ENCODE assay signal across 8 cellular contexts in genomic region chr16:89711601-89712475, GRCh38. TPM values are rescaled to one million over a fixed set of nuclear protein-coding genes. Genes with fewer than 3 reads are reported as not detected.
A peak's percentile ranks its signal among the peaks of the same experiment; 100 is the strongest.
DNase-seq lines count a peak whose midpoint lies in the region; ATAC-seq and TF ChIP-seq lines count a peak whose summit lies in the region.

No MANE protein-coding gene starts in this region.

- peak; percentile 40 for DNase-seq in COR-L47 (lab: John Stamatoyannopoulos, UW)
- peak; percentile 73 for DNase-seq in HCT116 (ENCODE audit: low read depth, low spot score)
- DNase-seq in RWPE2 (ENCODE audit: low spot score), result peak; percentile 87
- DNase-seq in activated gamma-delta T cell (lab: John Stamatoyannopoulos, UW), result peak; percentile 59
- DNase-seq in left ventricle myocardium inferior, result no peak
- DNase-seq in stimulated activated CD4-positive, alpha-beta T cell treated with anti-CD3 and anti-CD28 coated beads, Interleukin-12 subunit alpha, Interleukin-12 subunit beta, amount 100 ng/mL, for 48 hours (ENCODE audit: low read depth in 2 of 3, low spot score in 1 of 3), result peak; percentile 58 to 80 (median 73)
- no peak for DNase-seq in NCI-H187 (lab: John Stamatoyannopoulos, UW)
- no peak for DNase-seq in dorsolateral prefrontal cortex

- TF ChIP-seq CTCF in HCT116 (IDR thresholded peaks at IDR 0.05 in 2 of 3, conservative IDR thresholded peaks at IDR 0.05 in 1 of 3; ENCODE audit: borderline replicate concordance in 1 of 3, insufficient read depth in 1 of 3, low read depth in 2 of 3, low read length in 2 of 3), result no peak
- TF ChIP-seq CTCF in RWPE2 (IDR thresholded peaks at IDR 0.05; ENCODE audit: poor library complexity, severe bottlenecking), result no peak
- no peak for TF ChIP-seq CTCF in left ventricle myocardium inferior (IDR thresholded peaks at IDR 0.05; ENCODE audit: borderline replicate concordance)
- TF ChIP-seq CTCF in dorsolateral prefrontal cortex (IDR thresholded peaks at IDR 0.05 in 54 of 56, conservative IDR thresholded peaks at IDR 0.05 in 2 of 56; ENCODE audit: low read depth in 1 of 56, partially characterized antibody in 56 of 56), result no peak

- H3K36me3 ChIP-seq in HCT116 (ENCODE audit: control insufficient read depth in 1 of 2, insufficient read depth in 2 of 2, low read length in 2 of 2), result peaks cover 9 to 20% of the 10 kb centered on the region in 2 experiments
- peaks cover 29% of the 10 kb centered on the region for H3K36me3 ChIP-seq in RWPE2 (ENCODE audit: low read depth)
- no peaks in the 10 kb centered on the region for H3K36me3 ChIP-seq in left ventricle myocardium inferior

- RAD21 ChIA-PET in HCT116 (lab: Charles Lee; ENCODE audit: low non-redundant PET in 1 of 2, low total read pairs in 2 of 2, uncharacterized antibody in 2 of 2, unreplicated experiment in 2 of 2), result no interaction called here

- peak; percentile 92 for TF ChIP-seq POLR2A in HCT116 (IDR thresholded peaks at IDR 0.05; ENCODE audit: borderline replicate concordance, extremely low read depth, insufficient read depth, insufficient read length)

- peak overlapping the region; percentile 83 for H3K27ac ChIP-seq in HCT116 (ENCODE audit: low read depth, low read length)
- peak overlapping the region; percentile 24 for H3K27ac ChIP-seq in RWPE2 (ENCODE audit: poor library complexity, severe bottlenecking)
- H3K27ac ChIP-seq in left ventricle myocardium inferior (replicated peaks), result no peak overlapping the region
- H3K27ac ChIP-seq in dorsolateral prefrontal cortex, result peak overlapping the region in 3 of 59 donors; percentile 23 to 44 (median 28)

- peaks cover 42% of the 10 kb centered on the region for H3K79me2 ChIP-seq in HCT116 (ENCODE audit: insufficient read depth, low read length)

- peaks cover 0 to 35% of the 10 kb centered on the region in 2 experiments; a peak in 2 of 4 replicates for H3K4me1 ChIP-seq in HCT116 (ENCODE audit: control insufficient read depth in 1 of 2, insufficient read depth in 2 of 2, low read length in 2 of 2)
- no peaks in the 10 kb centered on the region for H3K4me1 ChIP-seq in RWPE2 (ENCODE audit: insufficient read depth, poor library complexity, severe bottlenecking)
- peaks cover 16% of the 10 kb centered on the region for H3K4me1 ChIP-seq in left ventricle myocardium inferior

- POLR2A ChIA-PET in HCT116 (lab: Charles Lee), result interaction anchor here (1.0 to 3.2 kb wide), 3 partner anchors 8 to 12 kb away, joined by 4 to 12 read pairs (median 4); partner anchors contain the start of gene VPS9D1

- H2AFZ ChIP-seq in HCT116 (ENCODE audit: low read depth, low read length, poor library complexity, severe bottlenecking), result no peak overlapping the region

- H3K9me2 ChIP-seq in HCT116 (ENCODE audit: insufficient read depth), result no peaks in the 10 kb centered on the region

- H3K27me3 ChIP-seq in HCT116 (ENCODE audit: insufficient read depth, low read length) (no peaks in the 10 kb centered on the region), RWPE2 (ENCODE audit: insufficient read depth, poor library complexity, severe bottlenecking) (no peaks in the 10 kb centered on the region), left ventricle myocardium inferior (ENCODE audit: low read depth) (peaks cover 17% of the 10 kb centered on the region), dorsolateral prefrontal cortex (no peaks in the 10 kb centered on the region)

- peak; percentile 86 for ATAC-seq in HCT116
- peak; percentile 65 for ATAC-seq in RWPE2 (ENCODE audit: low read depth)

- H3K4me3 ChIP-seq in HCT116 (replicated peaks in 1 of 2; ENCODE audit: low read depth in 1 of 2, low read length in 2 of 2) (peak overlapping the region; percentile 84 to 99), RWPE2 (ENCODE audit: severe bottlenecking) (peak overlapping the region; percentile 53), left ventricle myocardium inferior (peak overlapping the region; percentile 29), dorsolateral prefrontal cortex (peak overlapping the region in 5 of 59 donors; percentile 10 to 37 (median 20))

- intact Hi-C loops in HCT116 (cut with micrococcal nuclease) (no loop called here), left ventricle myocardium inferior (cut with micrococcal nuclease) (no loop called here), dorsolateral prefrontal cortex (cut with DNase I) (no loop called here)

- peak overlapping the region; percentile 100 for H3K9ac ChIP-seq in HCT116 (ENCODE audit: low read length)

- TSS peak; percentile 75 for BruUV-seq in HCT116 (replicated peaks; lab: Mats Ljungman, UMichigan)

- H3K9me3 ChIP-seq in HCT116 (ENCODE audit: control insufficient read depth in 1 of 2, insufficient read depth in 1 of 2, low read depth in 1 of 2, low read length in 2 of 2) (no peaks in the 10 kb centered on the region), RWPE2 (ENCODE audit: severe bottlenecking) (no peaks in the 10 kb centered on the region), left ventricle myocardium inferior (replicated peaks) (no peaks in the 10 kb centered on the region)

- TF ChIP-seq RAD21 in HCT116 (IDR thresholded peaks at IDR 0.05; ENCODE audit: low read depth), result no peak

- H3K4me2 ChIP-seq in HCT116 (ENCODE audit: low read length), result peak overlapping the region; percentile 97

- H4K20me1 ChIP-seq in HCT116 (ENCODE audit: insufficient read depth), result no peaks in the 10 kb centered on the region

- CTCF ChIA-PET in HCT116 (lab: Charles Lee), result interaction anchor here (2.3 kb wide), 1 partner anchor 11 kb away, joined by 6 read pairs; no protein-coding TSS in a partner anchor

TF ChIP-seq in HCT116, 20 proteins besides CTCF, POLR2A, EP300 and RAD21 (continues in another document):
- TF ChIP-seq, protein P1, sequence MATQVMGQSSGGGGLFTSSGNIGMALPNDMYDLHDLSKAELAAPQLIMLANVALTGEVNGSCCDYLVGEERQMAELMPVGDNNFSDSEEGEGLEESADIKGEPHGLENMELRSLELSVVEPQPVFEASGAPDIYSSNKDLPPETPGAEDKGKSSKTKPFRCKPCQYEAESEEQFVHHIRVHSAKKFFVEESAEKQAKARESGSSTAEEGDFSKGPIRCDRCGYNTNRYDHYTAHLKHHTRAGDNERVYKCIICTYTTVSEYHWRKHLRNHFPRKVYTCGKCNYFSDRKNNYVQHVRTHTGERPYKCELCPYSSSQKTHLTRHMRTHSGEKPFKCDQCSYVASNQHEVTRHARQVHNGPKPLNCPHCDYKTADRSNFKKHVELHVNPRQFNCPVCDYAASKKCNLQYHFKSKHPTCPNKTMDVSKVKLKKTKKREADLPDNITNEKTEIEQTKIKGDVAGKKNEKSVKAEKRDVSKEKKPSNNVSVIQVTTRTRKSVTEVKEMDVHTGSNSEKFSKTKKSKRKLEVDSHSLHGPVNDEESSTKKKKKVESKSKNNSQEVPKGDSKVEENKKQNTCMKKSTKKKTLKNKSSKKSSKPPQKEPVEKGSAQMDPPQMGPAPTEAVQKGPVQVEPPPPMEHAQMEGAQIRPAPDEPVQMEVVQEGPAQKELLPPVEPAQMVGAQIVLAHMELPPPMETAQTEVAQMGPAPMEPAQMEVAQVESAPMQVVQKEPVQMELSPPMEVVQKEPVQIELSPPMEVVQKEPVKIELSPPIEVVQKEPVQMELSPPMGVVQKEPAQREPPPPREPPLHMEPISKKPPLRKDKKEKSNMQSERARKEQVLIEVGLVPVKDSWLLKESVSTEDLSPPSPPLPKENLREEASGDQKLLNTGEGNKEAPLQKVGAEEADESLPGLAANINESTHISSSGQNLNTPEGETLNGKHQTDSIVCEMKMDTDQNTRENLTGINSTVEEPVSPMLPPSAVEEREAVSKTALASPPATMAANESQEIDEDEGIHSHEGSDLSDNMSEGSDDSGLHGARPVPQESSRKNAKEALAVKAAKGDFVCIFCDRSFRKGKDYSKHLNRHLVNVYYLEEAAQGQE (IDR thresholded peaks at IDR 0.05; ENCODE audit: low read depth), result no peak
- TF ChIP-seq JUND (IDR thresholded peaks at IDR 0.05), result no peak
- TF ChIP-seq ZFX (IDR thresholded peaks at IDR 0.05), result peak; percentile 95; the same call in 1 of the 2 replicates
- TF ChIP-seq, protein P2, sequence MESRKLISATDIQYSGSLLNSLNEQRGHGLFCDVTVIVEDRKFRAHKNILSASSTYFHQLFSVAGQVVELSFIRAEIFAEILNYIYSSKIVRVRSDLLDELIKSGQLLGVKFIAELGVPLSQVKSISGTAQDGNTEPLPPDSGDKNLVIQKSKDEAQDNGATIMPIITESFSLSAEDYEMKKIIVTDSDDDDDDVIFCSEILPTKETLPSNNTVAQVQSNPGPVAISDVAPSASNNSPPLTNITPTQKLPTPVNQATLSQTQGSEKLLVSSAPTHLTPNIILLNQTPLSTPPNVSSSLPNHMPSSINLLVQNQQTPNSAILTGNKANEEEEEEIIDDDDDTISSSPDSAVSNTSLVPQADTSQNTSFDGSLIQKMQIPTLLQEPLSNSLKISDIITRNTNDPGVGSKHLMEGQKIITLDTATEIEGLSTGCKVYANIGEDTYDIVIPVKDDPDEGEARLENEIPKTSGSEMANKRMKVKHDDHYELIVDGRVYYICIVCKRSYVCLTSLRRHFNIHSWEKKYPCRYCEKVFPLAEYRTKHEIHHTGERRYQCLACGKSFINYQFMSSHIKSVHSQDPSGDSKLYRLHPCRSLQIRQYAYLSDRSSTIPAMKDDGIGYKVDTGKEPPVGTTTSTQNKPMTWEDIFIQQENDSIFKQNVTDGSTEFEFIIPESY (IDR thresholded peaks at IDR 0.05; ENCODE audit: extremely low read depth, insufficient replicate concordance, low read length), result no peak
- no peak for TF ChIP-seq ZNF274 (IDR thresholded peaks at IDR 0.05; ENCODE audit: low read depth, low read length)
- TF ChIP-seq SRF (IDR thresholded peaks at IDR 0.05; ENCODE audit: low read depth), result no peak
- TF ChIP-seq YY1 (IDR thresholded peaks at IDR 0.05; ENCODE audit: extremely low read depth, insufficient replicate concordance, low read depth, low read length), result peak; percentile 74
- TF ChIP-seq SP1 (IDR thresholded peaks at IDR 0.05; ENCODE audit: low read depth), result no peak

RNA-seq across cellular contexts. Expression of gene VPS9D1, which starts 8.9 kb away (rescaled TPM):
- 4.2 TPM for total RNA-seq in HCT116 (2021; ENCODE audit: unreplicated experiment)
- polyA plus RNA-seq in HCT116 (2012), result 5.9 and 6.2 TPM in 2 replicates
- 12.6 TPM for total RNA-seq in left ventricle myocardium inferior
- 10 to 100 TPM; 29.3 to 75.4 (median 48.9) TPM for total RNA-seq in dorsolateral prefrontal cortex

RNA-seq across cellular contexts. Expression of gene ZNF276, which starts 9.5 kb away (rescaled TPM):
- 49.9 TPM for total RNA-seq in HCT116 (2021; ENCODE audit: unreplicated experiment)
- polyA plus RNA-seq in HCT116 (2012), result 27.6 and 35.9 TPM in 2 replicates
- total RNA-seq in left ventricle myocardium inferior, result 12.9 TPM
- total RNA-seq in dorsolateral prefrontal cortex, result 10 to 100 TPM; 23.1 to 70.6 (median 42.1) TPM

RNA-seq across cellular contexts. Expression of gene SPATA2L, which starts 10.3 kb away (rescaled TPM):
- total RNA-seq in HCT116 (2021; ENCODE audit: unreplicated experiment) (50.5 TPM), left ventricle myocardium inferior (2.1 TPM), dorsolateral prefrontal cortex (10 to 100 TPM in 85 of 120 experiments, 1 to 10 TPM in 35; 4.5 to 25.5 (median 11.4) TPM)
- polyA plus RNA-seq in HCT116 (2012), result 31.9 and 37.5 TPM in 2 replicates

RNA-seq across cellular contexts. Expression of gene CDK10, which starts 25.3 kb away (rescaled TPM):
- total RNA-seq in HCT116 (2021; ENCODE audit: unreplicated experiment) (165 TPM), left ventricle myocardium inferior (26.7 TPM), dorsolateral prefrontal cortex (100 to 1,000 TPM in 49 of 120 experiments, 10 to 100 TPM in 71; 57.3 to 194 (median 96.1) TPM)
- polyA plus RNA-seq in HCT116 (2012), result 180 and 191 TPM in 2 replicates

RNA-seq across cellular contexts. Expression of gene SPATA33, which starts 54.2 kb away (rescaled TPM):
- total RNA-seq in HCT116 (2021; ENCODE audit: unreplicated experiment), result 24.9 TPM
- 6.8 and 12.2 TPM in 2 replicates for polyA plus RNA-seq in HCT116 (2012)
- total RNA-seq in left ventricle myocardium inferior, result 3.6 TPM
- 10 to 100 TPM; 14.5 to 39.6 (median 23.2) TPM for total RNA-seq in dorsolateral prefrontal cortex

Comparison
In these comparisons a context has a peak if more than half of its experiments do, and no peak if none do; other contexts are left out.
1. DNase-seq: peak in COR-L47 (single experiment), HCT116 (single experiment), RWPE2 (single experiment), activated gamma-delta T cell (single experiment) and stimulated activated CD4-positive, alpha-beta T cell treated with anti-CD3 and anti-CD28 coated beads, Interleukin-12 subunit alpha, Interleukin-12 subunit beta, amount 100 ng/mL, for 48 hours (3 of 3); none in left ventricle myocardium inferior (single experiment), NCI-H187 (0 of 2) and dorsolateral prefrontal cortex (0 of 10).